In the genomic region with DNA sequence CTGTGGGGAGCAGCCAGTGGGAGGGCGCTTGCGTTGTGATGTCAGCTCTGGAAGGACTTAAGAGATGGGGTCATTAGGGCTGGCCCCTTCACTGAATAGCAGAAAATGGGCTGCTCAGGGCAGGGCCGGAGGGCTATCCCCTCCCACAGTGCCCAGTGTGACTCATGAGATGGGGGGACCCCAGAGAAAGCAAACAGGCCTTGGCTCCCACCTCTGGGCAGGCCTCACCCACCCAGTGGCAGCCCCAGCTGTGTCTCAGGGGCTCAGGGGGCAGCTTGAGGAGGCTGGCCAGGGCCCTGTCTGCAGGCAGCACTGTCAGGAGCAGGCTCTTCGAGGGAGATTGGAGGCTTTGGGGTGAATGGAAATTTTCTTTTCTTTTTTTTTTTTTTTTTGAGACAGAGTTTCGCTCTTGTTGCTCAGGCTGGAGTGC, we compare ENCODE assay signal across 24 cellular contexts.
DNase-seq lines count a peak whose midpoint lies in the region; ATAC-seq, FAIRE-seq and TF ChIP-seq lines count a peak whose summit lies in the region.
"Had no signal": no experiment of that assay in that cellular context is flagged by ENCODE, and none has a peak within 500 bp of the region (broad histone marks: within the 10 kb centered on the region; RNA-seq: fewer than 3 reads in every experiment).

No MANE protein-coding gene starts in this region.

- H4K20me1 ChIP-seq in OCI-LY3 (ENCODE audit: insufficient read depth, low read length), result no peaks in the 10 kb centered on the region
- H4K20me1 ChIP-seq in PC-9 (ENCODE audit: insufficient read depth), result no peaks in the 10 kb centered on the region

- no peaks in the 10 kb centered on the region for H3K9me2 ChIP-seq in PC-9 (ENCODE audit: insufficient read depth)

- CTCF ChIA-PET in PC-9 (lab: Charles Lee), result no interaction called here

- ATAC-seq in natural killer cell treated with Interleukin-12 subunit alpha and Interleukin-12 subunit beta and Interleukin-15 and Interleukin-18, amount 100 ng/mL, for 72 hours, result no peak
- no peak for ATAC-seq in natural killer cell
- ATAC-seq: PC-3, right cardiac atrium had no signal

- no peaks in the 10 kb centered on the region for H3K9me3 Mint-ChIP-seq in natural killer cell treated with Interleukin-12 subunit alpha and Interleukin-12 subunit beta and Interleukin-15 and Interleukin-18, amount 100 ng/mL, for 72 hours
- no peaks in the 10 kb centered on the region for H3K9me3 Mint-ChIP-seq in natural killer cell
- H3K9me3 Mint-ChIP-seq: activated T-cell treated with anti-CD3 and anti-CD28 coated beads, Interleukin-2, amount 50 U/mL, for 72 hours; CD8-positive, alpha-beta memory T cell had no signal

- DNase-seq in natural killer cell treated with Interleukin-12 subunit alpha and Interleukin-12 subunit beta and Interleukin-15 and Interleukin-18, amount 100 ng/mL, for 72 hours (ENCODE audit: low spot score), result no peak
- DNase-seq in natural killer cell (no peak), dorsolateral prefrontal cortex (peak in 1 of 10 donors; percentile 48), DMS 273 treated with DMSO at 0.1 percent for 48 hours (lab: John Stamatoyannopoulos, UW) (no peak), PC-9 (no peak), GM19239 (ENCODE audit: insufficient read length, low spot score) (no peak), spleen (no peak)
- DNase-seq: CD8-positive, alpha-beta memory T cell; cortex of kidney; DMS53; GF-D8; GOT3; NCI-H1048; NCI-H187 treated with DMSO at 0.1 percent for 48 hours; NCI-H226; NCI-H82; PC-3; SIG-M5 had no signal

- H3K36me3 ChIP-seq in OCI-LY3 (replicated peaks; ENCODE audit: low read depth, low read length) (no peaks in the 10 kb centered on the region), PC-9 (ENCODE audit: low read depth) (no peaks in the 10 kb centered on the region), spleen (no peaks in the 10 kb centered on the region)

- no peaks in the 10 kb centered on the region for H3K36me3 Mint-ChIP-seq in natural killer cell treated with Interleukin-12 subunit alpha and Interleukin-12 subunit beta and Interleukin-15 and Interleukin-18, amount 100 ng/mL, for 72 hours
- no peaks in the 10 kb centered on the region for H3K36me3 Mint-ChIP-seq in natural killer cell
- H3K36me3 Mint-ChIP-seq: CD8-positive, alpha-beta memory T cell had no signal

- peak overlapping the region; percentile 88 to 94 for H3K27ac Mint-ChIP-seq in natural killer cell treated with Interleukin-12 subunit alpha and Interleukin-12 subunit beta and Interleukin-15 and Interleukin-18, amount 100 ng/mL, for 72 hours
- H3K27ac Mint-ChIP-seq in natural killer cell, result no peak overlapping the region

- H3K79me2 ChIP-seq in OCI-LY3 (ENCODE audit: low read length) (no peaks in the 10 kb centered on the region), PC-9 (ENCODE audit: low read depth) (no peaks in the 10 kb centered on the region)
- H3K79me2 ChIP-seq: hepatocyte had no signal

- H3K4me1 ChIP-seq in OCI-LY3 (ENCODE audit: low read length), result peaks cover 30% of the 10 kb centered on the region
- no peaks in the 10 kb centered on the region for H3K4me1 ChIP-seq in PC-9 (replicated peaks; ENCODE audit: insufficient read depth)
- peaks cover 0 to 13% (median 0%) of the 10 kb centered on the region in 6 donors for H3K4me1 ChIP-seq in spleen

- 74 to 96% (median 87%) methylated on average over 5 of the region's 5 CpGs for WGBS in spleen, 5 donors

- H3F3A ChIP-seq in PC-9 (ENCODE audit: insufficient read depth, low read depth), result no peaks in the 10 kb centered on the region

- H3K27me3 ChIP-seq in OCI-LY3 (ENCODE audit: low read depth, low read length) (no peaks in the 10 kb centered on the region), dorsolateral prefrontal cortex (no peaks in the 10 kb centered on the region), PC-9 (ENCODE audit: insufficient read depth, low read depth) (no peaks in the 10 kb centered on the region), spleen (replicated peaks in 1 of 7) (no peaks in the 10 kb centered on the region)
- H3K27me3 ChIP-seq: hepatocyte had no signal

- POLR2A ChIA-PET in PC-9 (lab: Charles Lee; ENCODE audit: unreplicated experiment), result no interaction called here

- FAIRE-seq in GM19239 (lab: Jason Lieb, UNC), result no peak
- FAIRE-seq: endothelial cell of umbilical vein, HTR-8/SVneo had no signal

- no peak overlapping the region for H3K9ac ChIP-seq in OCI-LY3 (ENCODE audit: low read length)

- H3K4me2 ChIP-seq in OCI-LY3 (ENCODE audit: low read length) (peak overlapping the region; percentile 90), PC-9 (no peak overlapping the region)
- H3K4me2 ChIP-seq: hepatocyte had no signal

- TF ChIP-seq CTCF in natural killer cell (IDR thresholded peaks at IDR 0.05), result no peak
- TF ChIP-seq CTCF in OCI-LY3 (IDR thresholded peaks at IDR 0.05; ENCODE audit: low read depth, low read length), result no peak
- no peak for TF ChIP-seq CTCF in dorsolateral prefrontal cortex (IDR thresholded peaks at IDR 0.05 in 54 of 56, conservative IDR thresholded peaks at IDR 0.05 in 2 of 56; ENCODE audit: low read depth in 1 of 56, partially characterized antibody in 56 of 56)
- TF ChIP-seq CTCF in PC-9 (conservative IDR thresholded peaks at IDR 0.05), result no peak
- no peak for TF ChIP-seq CTCF in spleen (IDR thresholded peaks at IDR 0.05 in 8 of 11, conservative IDR thresholded peaks at IDR 0.05 in 3 of 11)

- no peaks in the 10 kb centered on the region for H3K27me3 Mint-ChIP-seq in natural killer cell treated with Interleukin-12 subunit alpha and Interleukin-12 subunit beta and Interleukin-15 and Interleukin-18, amount 100 ng/mL, for 72 hours
- H3K27me3 Mint-ChIP-seq in natural killer cell (ENCODE audit: low read depth in 2 of 2), result no peaks in the 10 kb centered on the region
- H3K27me3 Mint-ChIP-seq: CD8-positive, alpha-beta memory T cell had no signal

- no TSS peak for BruUV-seq in PC-9 (replicated peaks; lab: Mats Ljungman, UMichigan)

- no peaks in the 10 kb centered on the region for H3K9me3 ChIP-seq in OCI-LY3 (ENCODE audit: insufficient read depth, low read length)
- no peaks in the 10 kb centered on the region for H3K9me3 ChIP-seq in PC-9 (ENCODE audit: insufficient read depth, low read depth)
- no peaks in the 10 kb centered on the region for H3K9me3 ChIP-seq in spleen

- H3K4me1 Mint-ChIP-seq in natural killer cell treated with Interleukin-12 subunit alpha and Interleukin-12 subunit beta and Interleukin-15 and Interleukin-18, amount 100 ng/mL, for 72 hours (ENCODE audit: low read depth in 2 of 2), result peaks cover 15 to 29% of the 10 kb centered on the region in 2 donors
- peaks cover 7 to 23% of the 10 kb centered on the region in 2 donors for H3K4me1 Mint-ChIP-seq in natural killer cell

- H3K4me3 Mint-ChIP-seq in natural killer cell treated with Interleukin-12 subunit alpha and Interleukin-12 subunit beta and Interleukin-15 and Interleukin-18, amount 100 ng/mL, for 72 hours, result peak overlapping the region; percentile 79
- no peak overlapping the region for H3K4me3 Mint-ChIP-seq in natural killer cell

- H2AFZ ChIP-seq in OCI-LY3 (ENCODE audit: low read depth, low read length) (peak overlapping the region; percentile 54; the same call in 1 of the 2 replicates), PC-9 (no peak overlapping the region)
- H2AFZ ChIP-seq: hepatocyte had no signal

- H3K4me3 ChIP-seq in OCI-LY3 (ENCODE audit: low read length) (peak overlapping the region; percentile 59), dorsolateral prefrontal cortex (no peak overlapping the region), PC-9 (no peak overlapping the region), spleen (no peak overlapping the region)
- H3K4me3 ChIP-seq: hepatocyte had no signal

- intact Hi-C loops in natural killer cell (cut with micrococcal nuclease) (no loop called here), dorsolateral prefrontal cortex (cut with DNase I) (no loop called here), PC-9 (cut with micrococcal nuclease; ENCODE audit: unreplicated experiment) (no loop called here), spleen (cut with DNase I; ENCODE audit: low total_unique reads) (no loop called here)

- no peak for TF ChIP-seq POLR2A in spleen (IDR thresholded peaks at IDR 0.05)

- H3K27ac ChIP-seq in OCI-LY3 (ENCODE audit: low read length) (peak overlapping the region; percentile 69; the same call in 1 of the 2 replicates), dorsolateral prefrontal cortex (peak overlapping the region in 33 of 59 donors; percentile 2 to 94 (median 56)), PC-9 (no peak overlapping the region), spleen (no peak overlapping the region)
- H3K27ac ChIP-seq: hepatocyte had no signal

Comparison
In these comparisons a context has a peak if more than half of its experiments do, and no peak if none do; other contexts are left out.
1. H3K27ac Mint-ChIP-seq: peak in natural killer cell treated with Interleukin-12 subunit alpha and Interleukin-12 subunit beta and Interleukin-15 and Interleukin-18, amount 100 ng/mL, for 72 hours (2 of 2); none in natural killer cell (0 of 2).
2. H3K27ac ChIP-seq: peak in OCI-LY3 (single experiment) and dorsolateral prefrontal cortex (33 of 59); none in PC-9 (single experiment) and spleen (0 of 8).